24 cellular contexts compared by ENCODE assay signal in the genomic region with DNA sequence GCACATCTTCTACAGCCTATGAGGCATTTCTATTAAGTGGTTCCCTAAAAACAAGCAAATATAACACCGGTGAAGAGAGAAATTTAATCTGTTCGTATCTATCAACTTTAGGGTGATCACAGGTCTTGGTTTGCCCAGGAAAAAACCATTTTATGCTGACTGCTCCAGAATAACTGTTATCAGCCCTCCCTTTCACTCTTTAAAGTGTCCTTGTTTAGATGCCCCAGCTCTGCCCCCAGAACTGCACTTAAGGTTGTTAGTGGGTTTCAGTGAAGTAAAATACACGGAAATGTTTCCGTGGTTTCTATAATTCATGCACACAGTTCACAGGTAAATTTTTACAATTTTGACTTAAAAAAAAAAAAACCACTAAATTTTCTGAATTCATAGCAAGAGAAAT.
DNase-seq lines count a peak whose midpoint lies in the region; ATAC-seq, FAIRE-seq and TF ChIP-seq lines count a peak whose summit lies in the region.
"Had no signal": no experiment of that assay in that cellular context is flagged by ENCODE, and none has a peak within 500 bp of the region (broad histone marks: within the 10 kb centered on the region; RNA-seq: fewer than 3 reads in every experiment).

No MANE protein-coding gene starts in this region.

- peak; percentile 47 for ATAC-seq in activated CD8-positive, alpha-beta T cell treated with anti-CD3 and anti-CD28 coated beads, Interleukin-2, amount 10 ng/mL, durations not matched to agents 7 days and 5 days
- no peak for ATAC-seq in activated CD8-positive, alpha-beta T cell treated with anti-CD3 and anti-CD28 coated beads for 36 hours
- ATAC-seq in K562 = no peak
- ATAC-seq: HCT116 had no signal

- in situ Hi-C loops in K562 (cut with MboI) = no loop called here

- H3K9ac ChIP-seq in Loucy (ENCODE audit: low read depth, low read length, poor library complexity, severe bottlenecking) (peak overlapping the region; percentile 22), K562 (ENCODE audit: insufficient read depth in 1 of 2, low read depth in 2 of 2, low read length in 2 of 2) (no peak overlapping the region)
- H3K9ac ChIP-seq: KMS-11 had no signal

- no peak for TF ChIP-seq POLR2A in K562 (conservative IDR thresholded peaks at IDR 0.05)

- H3K27ac Mint-ChIP-seq in activated CD8-positive, alpha-beta T cell treated with anti-CD3 and anti-CD28 coated beads, Interleukin-2, amount 10 ng/mL, durations not matched to agents 7 days and 5 days = peak overlapping the region; percentile 60
- H3K27ac Mint-ChIP-seq in activated CD8-positive, alpha-beta T cell treated with anti-CD3 and anti-CD28 coated beads for 36 hours = no peak overlapping the region

- POLR2A ChIA-PET in activated CD8-positive, alpha-beta T cell treated with anti-CD3 and anti-CD28 coated beads, Interleukin-2, amount 10 ng/mL, durations not matched to agents 7 days and 5 days (lab: Charles Lee) = no interaction called here
- POLR2A ChIA-PET in activated CD8-positive, alpha-beta T cell treated with anti-CD3 and anti-CD28 coated beads for 36 hours (lab: Charles Lee) = no interaction called here
- POLR2A ChIA-PET in K562 (lab: Yijun Ruan, JAX) = interaction anchor here (0.6 to 1.3 kb wide), 3 partner anchors 10 to 231 kb away, joined by 3 read pairs; no protein-coding TSS in a partner anchor

- H3K9me3 Mint-ChIP-seq in activated CD8-positive, alpha-beta T cell treated with anti-CD3 and anti-CD28 coated beads, Interleukin-2, amount 10 ng/mL, durations not matched to agents 7 days and 5 days (ENCODE audit: insufficient read depth) = peaks cover 8% of the 10 kb centered on the region
- H3K9me3 Mint-ChIP-seq in activated CD8-positive, alpha-beta T cell treated with anti-CD3 and anti-CD28 coated beads for 36 hours = peaks cover 2% of the 10 kb centered on the region

- H3K36me3 ChIP-seq in Loucy (ENCODE audit: insufficient read depth, low read length) (no peaks in the 10 kb centered on the region; the same call in 1 of the 2 replicates), K562 (ENCODE audit: control insufficient read depth, insufficient read depth, low read length) (no peaks in the 10 kb centered on the region)

- TF ChIP-seq RAD21 in K562 (CRISPR knock-in tag; conservative IDR thresholded peaks at IDR 0.05 in 1 of 2, IDR thresholded peaks at IDR 0.05 in 1 of 2) = no peak

- no peak overlapping the region for H2AFZ ChIP-seq in Loucy (ENCODE audit: low read length)
- no peak overlapping the region for H2AFZ ChIP-seq in K562 (ENCODE audit: low read depth, low read length)

- CTCF ChIA-PET in activated CD8-positive, alpha-beta T cell treated with anti-CD3 and anti-CD28 coated beads, Interleukin-2, amount 10 ng/mL, durations not matched to agents 7 days and 5 days (lab: Charles Lee) = interaction anchor here (1.3 kb wide), 1 partner anchor 60 kb away, joined by 3 read pairs; no protein-coding TSS in a partner anchor
- CTCF ChIA-PET in activated CD8-positive, alpha-beta T cell treated with anti-CD3 and anti-CD28 coated beads for 36 hours (lab: Charles Lee) = no interaction called here
- CTCF ChIA-PET in K562 (lab: Yijun Ruan, JAX; ENCODE audit: low intra/inter-chr PET ratio) = no interaction called here

- H3K9me2 ChIP-seq in Loucy (replicated peaks; ENCODE audit: low read depth, low read length) = no peaks in the 10 kb centered on the region

- no peak for FAIRE-seq in K562 (lab: Jason Lieb, UNC)
- FAIRE-seq: GM12892, HTR-8/SVneo had no signal

- H4K20me1 ChIP-seq in Loucy (ENCODE audit: insufficient read depth, low read length, poor library complexity, severe bottlenecking) (no peaks in the 10 kb centered on the region), K562 (replicated peaks; ENCODE audit: control insufficient read depth, insufficient read depth, low read length) (no peaks in the 10 kb centered on the region)

- H3K4me2 ChIP-seq in Loucy (ENCODE audit: low read depth, low read length, poor library complexity, severe bottlenecking) = peak overlapping the region; percentile 28
- H3K4me2 ChIP-seq in K562 (ENCODE audit: insufficient read depth, low read length) = no peak overlapping the region
- H3K4me2 ChIP-seq: KMS-11 had no signal

- H3K4me3 Mint-ChIP-seq in activated CD8-positive, alpha-beta T cell treated with anti-CD3 and anti-CD28 coated beads, Interleukin-2, amount 10 ng/mL, durations not matched to agents 7 days and 5 days = peak overlapping the region; percentile 15
- H3K4me3 Mint-ChIP-seq in activated CD8-positive, alpha-beta T cell treated with anti-CD3 and anti-CD28 coated beads for 36 hours = no peak overlapping the region

- peaks cover 27% of the 10 kb centered on the region for H3K4me1 Mint-ChIP-seq in activated CD8-positive, alpha-beta T cell treated with anti-CD3 and anti-CD28 coated beads, Interleukin-2, amount 10 ng/mL, durations not matched to agents 7 days and 5 days (ENCODE audit: low read depth)
- peaks cover 21% of the 10 kb centered on the region for H3K4me1 Mint-ChIP-seq in activated CD8-positive, alpha-beta T cell treated with anti-CD3 and anti-CD28 coated beads for 36 hours (ENCODE audit: low read depth)

- H3K79me2 ChIP-seq in Loucy (ENCODE audit: insufficient read depth, low read length) (no peaks in the 10 kb centered on the region), K562 (ENCODE audit: control insufficient read depth, insufficient read depth, low read length) (no peaks in the 10 kb centered on the region)

- no peak for TF ChIP-seq EP300 in K562 (IDR thresholded peaks at IDR 0.05; ENCODE audit: low read length)

- DNase-seq in activated CD8-positive, alpha-beta T cell treated with anti-CD3 and anti-CD28 coated beads, Interleukin-2, amount 10 ng/mL, durations not matched to agents 7 days and 5 days = peak; percentile 23
- DNase-seq in activated CD8-positive, alpha-beta T cell treated with anti-CD3 and anti-CD28 coated beads for 36 hours = no peak
- no peak for DNase-seq in K562 (ENCODE audit: extremely low read depth in 1 of 4, low spot score in 3 of 4)
- DNase-seq in HT-29 (ENCODE audit: low spot score) = no peak
- DNase-seq in head of caudate nucleus = no peak
- DNase-seq in activated naive CD4-positive, alpha-beta T cell (lab: John Stamatoyannopoulos, UW) = no peak
- DNase-seq: 8988T, Calu3, DMS79 treated with DMSO at 0.1 percent for 48 hours, NCI-H1092, NCI-H1436, NCI-H187, NCI-H2081 treated with DMSO at 0.1 percent for 48 hours, NCI-H2171, NCI-H226, NCI-H510A treated with DMSO at 0.1 percent for 48 hours, SHP77 had no signal

- H3K4me3 ChIP-seq in Loucy (ENCODE audit: low read length, poor library complexity, severe bottlenecking) (no peak overlapping the region), K562 (no peak overlapping the region)

- WGBS in K562 (ENCODE audit: insufficient coverage, low coverage, missing lambda C conversion rate) = 34% methylated on average over 4 of the region's 4 CpGs

- H3K27ac ChIP-seq in 22Rv1 (peak overlapping the region; percentile 82), K562 (ENCODE audit: extremely low read depth, low read depth, low read length) (no peak overlapping the region)
- H3K27ac ChIP-seq: KMS-11, RWPE1 had no signal

- no peaks in the 10 kb centered on the region for H3K9me1 ChIP-seq in K562 (ENCODE audit: control insufficient read depth, insufficient read depth, low read length)

- TF ChIP-seq CTCF in activated CD8-positive, alpha-beta T cell treated with anti-CD3 and anti-CD28 coated beads for 36 hours (IDR thresholded peaks at IDR 0.05) = no peak
- TF ChIP-seq CTCF in 22Rv1 (IDR thresholded peaks at IDR 0.05) (no peak), Loucy (conservative IDR thresholded peaks at IDR 0.05; ENCODE audit: low read length) (no peak), K562 (IDR thresholded peaks at IDR 0.05 in 2 of 3, conservative IDR thresholded peaks at IDR 0.05 in 1 of 3; ENCODE audit: insufficient read depth in 2 of 3, low read depth in 1 of 3, low read length in 3 of 3) (no peak)

- H3K27me3 ChIP-seq in Loucy (ENCODE audit: insufficient read depth, low read length, poor library complexity, severe bottlenecking) (no peaks in the 10 kb centered on the region), K562 (ENCODE audit: control insufficient read depth in 2 of 2, insufficient read depth in 2 of 2, low read length in 2 of 2) (no peaks in the 10 kb centered on the region)

- H3K27me3 Mint-ChIP-seq in activated CD8-positive, alpha-beta T cell treated with anti-CD3 and anti-CD28 coated beads, Interleukin-2, amount 10 ng/mL, durations not matched to agents 7 days and 5 days (ENCODE audit: low read depth) = no peaks in the 10 kb centered on the region
- no peaks in the 10 kb centered on the region for H3K27me3 Mint-ChIP-seq in activated CD8-positive, alpha-beta T cell treated with anti-CD3 and anti-CD28 coated beads for 36 hours

- H3F3A ChIP-seq in Loucy (ENCODE audit: low read depth) = no peaks in the 10 kb centered on the region

- H3K36me3 Mint-ChIP-seq in activated CD8-positive, alpha-beta T cell treated with anti-CD3 and anti-CD28 coated beads, Interleukin-2, amount 10 ng/mL, durations not matched to agents 7 days and 5 days (ENCODE audit: low read depth) = peaks cover 12% of the 10 kb centered on the region
- H3K36me3 Mint-ChIP-seq in activated CD8-positive, alpha-beta T cell treated with anti-CD3 and anti-CD28 coated beads for 36 hours (ENCODE audit: low read depth) = peaks cover 11% of the 10 kb centered on the region

- intact Hi-C loops in activated CD8-positive, alpha-beta T cell treated with anti-CD3 and anti-CD28 coated beads for 36 hours (cut with micrococcal nuclease) = no loop called here
- intact Hi-C loops in K562 (cut with micrococcal nuclease) = no loop called here
- intact Hi-C loops in head of caudate nucleus (cut with DNase I) = no loop called here

- H3K4me1 ChIP-seq in Loucy (ENCODE audit: insufficient read depth, low read length, poor library complexity, severe bottlenecking) (peaks cover 16% of the 10 kb centered on the region), K562 (replicated peaks in 1 of 2; ENCODE audit: control insufficient read depth in 2 of 2, insufficient read depth in 2 of 2, low read length in 2 of 2) (peaks cover 0 to 14% of the 10 kb centered on the region in 2 experiments; a peak in 2 of 5 replicates)

- H3K9me3 ChIP-seq in Loucy (ENCODE audit: insufficient read depth, low read depth, low read length) (no peaks in the 10 kb centered on the region), K562 (replicated peaks; ENCODE audit: control insufficient read depth, insufficient read depth, low read depth, low read length) (no peaks in the 10 kb centered on the region)

- BruUV-seq in K562 (replicated peaks; lab: Mats Ljungman, UMichigan) = no TSS peak

TF ChIP-seq in K562, 482 proteins besides CTCF, POLR2A, EP300 and RAD21 (continues in another document):
- TF ChIP-seq HNRNPL (IDR thresholded peaks at IDR 0.05; ENCODE audit: low read depth, low read length) (no peak), RBM34 (IDR thresholded peaks at IDR 0.05; ENCODE audit: borderline replicate concordance, insufficient read depth, low read length) (no peak), ZNF511 (CRISPR knock-in tag; IDR thresholded peaks at IDR 0.05) (no peak), ZNF316 (IDR thresholded peaks at IDR 0.05) (peak; percentile 86)
